ENCODE assay signal across 10 cellular contexts in the genomic region with DNA sequence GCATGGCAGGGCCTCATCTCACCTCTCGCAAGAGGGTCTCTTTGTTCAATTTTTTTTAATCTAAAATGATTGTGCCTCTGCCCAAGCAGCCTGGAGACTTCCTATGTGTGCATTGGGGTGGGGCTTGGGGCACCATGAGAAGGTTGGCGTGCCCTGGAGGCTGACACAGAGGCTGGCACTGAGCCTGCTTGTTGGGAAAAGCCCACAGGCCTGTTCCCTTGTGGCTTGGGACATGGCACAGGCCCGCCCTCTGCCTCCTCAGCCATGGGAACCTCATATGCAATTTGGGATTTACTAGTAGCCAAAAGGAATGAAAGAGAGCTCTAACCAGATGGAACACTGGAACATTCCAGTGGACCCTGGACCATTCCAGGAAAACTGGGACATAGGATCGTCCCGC. TPM values are rescaled to one million over a fixed set of nuclear protein-coding genes. Genes with fewer than 3 reads are reported as not detected.
A peak's percentile ranks its signal among the peaks of the same experiment; 100 is the strongest.
DNase-seq lines count a peak whose midpoint lies in the region; ATAC-seq and TF ChIP-seq lines count a peak whose summit lies in the region.
"Had no signal": no experiment of that assay in that cellular context is flagged by ENCODE, and none has a peak within 500 bp of the region (broad histone marks: within the 10 kb centered on the region; RNA-seq: fewer than 3 reads in every experiment).

No MANE protein-coding gene starts in this region.

- H3K27ac ChIP-seq in HCT116 (ENCODE audit: low read depth, low read length) (no peak overlapping the region), right cardiac atrium (ENCODE audit: low read length) (peak overlapping the region; percentile 75), stomach (peak overlapping the region; percentile 47 to 92 (median 88))
- H3K27ac ChIP-seq: neutrophil, SJSA1 had no signal

- no peak overlapping the region; a peak in 1 of 4 replicates for H3K4me3 ChIP-seq in HCT116 (replicated peaks in 1 of 2; ENCODE audit: low read depth in 1 of 2, low read length in 2 of 2)
- H3K4me3 ChIP-seq in right cardiac atrium (ENCODE audit: low read length): no peak overlapping the region
- peak overlapping the region in 1 of 4 donors; percentile 46 for H3K4me3 ChIP-seq in stomach

- TF ChIP-seq EP300 in stomach (IDR thresholded peaks at IDR 0.05): no peak

- H4K20me1 ChIP-seq in HCT116 (ENCODE audit: insufficient read depth): no peaks in the 10 kb centered on the region

- no peaks in the 10 kb centered on the region for H3K9me2 ChIP-seq in HCT116 (ENCODE audit: insufficient read depth)

- no peak overlapping the region for H2AFZ ChIP-seq in HCT116 (ENCODE audit: low read depth, low read length, poor library complexity, severe bottlenecking)

- H3K9me3 ChIP-seq in HCT116 (ENCODE audit: control insufficient read depth in 1 of 2, insufficient read depth in 1 of 2, low read depth in 1 of 2, low read length in 2 of 2): no peaks in the 10 kb centered on the region
- H3K9me3 ChIP-seq in right cardiac atrium (ENCODE audit: control insufficient read depth, low read length): no peaks in the 10 kb centered on the region
- no peaks in the 10 kb centered on the region for H3K9me3 ChIP-seq in stomach
- H3K9me3 ChIP-seq: neutrophil, SJSA1 had no signal

- H3K36me3 Mint-ChIP-seq in activated naive CD8-positive, alpha-beta T cell: no peaks in the 10 kb centered on the region

- RAD21 ChIA-PET in HCT116 (lab: Charles Lee; ENCODE audit: low non-redundant PET in 1 of 2, low total read pairs in 2 of 2, uncharacterized antibody in 2 of 2, unreplicated experiment in 2 of 2): no interaction called here

- POLR2A ChIA-PET in HCT116 (lab: Charles Lee): no interaction called here

- peaks cover 21 to 47% of the 10 kb centered on the region in 2 experiments for H3K4me1 ChIP-seq in HCT116 (ENCODE audit: control insufficient read depth in 1 of 2, insufficient read depth in 2 of 2, low read length in 2 of 2)
- H3K4me1 ChIP-seq in right cardiac atrium (ENCODE audit: control insufficient read depth, insufficient read depth, low read length): peaks cover 4% of the 10 kb centered on the region
- peaks cover 44 to 77% (median 65%) of the 10 kb centered on the region in 4 donors for H3K4me1 ChIP-seq in stomach

- no peak overlapping the region for H3K27ac Mint-ChIP-seq in activated naive CD8-positive, alpha-beta T cell

- peak overlapping the region; percentile 84 for H3K4me3 Mint-ChIP-seq in activated naive CD8-positive, alpha-beta T cell

- CTCF ChIA-PET in HCT116 (lab: Charles Lee): interaction anchor here (1.7 kb wide), 1 partner anchor 8 kb away, joined by 11 read pairs; a partner anchor contains a TSS

- no TSS peak for BruUV-seq in HCT116 (replicated peaks; lab: Mats Ljungman, UMichigan)

- no peak for TF ChIP-seq POLR2A in HCT116 (IDR thresholded peaks at IDR 0.05; ENCODE audit: borderline replicate concordance, extremely low read depth, insufficient read depth, insufficient read length)
- no peak for TF ChIP-seq POLR2A in stomach (IDR thresholded peaks at IDR 0.05)

- TF ChIP-seq CTCF in HCT116 (IDR thresholded peaks at IDR 0.05 in 2 of 3, conservative IDR thresholded peaks at IDR 0.05 in 1 of 3; ENCODE audit: borderline replicate concordance in 1 of 3, insufficient read depth in 1 of 3, low read depth in 2 of 3, low read length in 2 of 3) (no peak), stomach (IDR thresholded peaks at IDR 0.05) (no peak)

- H3K4me2 ChIP-seq in HCT116 (ENCODE audit: low read length): peak overlapping the region; percentile 87

- H3K36me3 ChIP-seq in HCT116 (ENCODE audit: control insufficient read depth in 1 of 2, insufficient read depth in 2 of 2, low read length in 2 of 2) (no peaks in the 10 kb centered on the region), stomach (peaks cover 0 to 17% (median 5%) of the 10 kb centered on the region in 4 donors)
- H3K36me3 ChIP-seq: neutrophil, SJSA1 had no signal

- intact Hi-C loops in HCT116 (cut with micrococcal nuclease): no loop called here
- intact Hi-C loops in right cardiac atrium (cut with DNase I): no loop called here
- intact Hi-C loops in stomach (cut with DNase I; ENCODE audit: low total_unique reads): no loop called here

- TF ChIP-seq RAD21 in HCT116 (IDR thresholded peaks at IDR 0.05; ENCODE audit: low read depth): no peak

- DNase-seq in HCT116 (ENCODE audit: low read depth, low spot score) (no peak), right cardiac atrium (peak; percentile 79 to 83 (median 81)), stomach (peak; percentile 90), GDM1 (lab: John Stamatoyannopoulos, UW) (no peak)

- no peak overlapping the region for H3K9ac ChIP-seq in HCT116 (ENCODE audit: low read length)

- no peaks in the 10 kb centered on the region for H3K27me3 Mint-ChIP-seq in activated naive CD8-positive, alpha-beta T cell

- H3K79me2 ChIP-seq in HCT116 (ENCODE audit: insufficient read depth, low read length): no peaks in the 10 kb centered on the region

- ATAC-seq in HCT116: no peak
- peak; percentile 21 to 31 for ATAC-seq in right cardiac atrium
- no peak for ATAC-seq in GM18511 (IDR thresholded peaks at IDR 0.05; ENCODE audit: unreplicated experiment)
- ATAC-seq in HG02588 (IDR thresholded peaks at IDR 0.05; ENCODE audit: unreplicated experiment): no peak
- no peak for ATAC-seq in GM18870 (IDR thresholded peaks at IDR 0.05; ENCODE audit: unreplicated experiment)

- H3K4me1 Mint-ChIP-seq in activated naive CD8-positive, alpha-beta T cell (ENCODE audit: low read depth): peaks cover 11% of the 10 kb centered on the region

- H3K27me3 ChIP-seq in HCT116 (ENCODE audit: insufficient read depth, low read length): no peaks in the 10 kb centered on the region
- no peaks in the 10 kb centered on the region for H3K27me3 ChIP-seq in right cardiac atrium (ENCODE audit: control insufficient read depth, insufficient read depth)
- no peaks in the 10 kb centered on the region for H3K27me3 ChIP-seq in stomach
- H3K27me3 ChIP-seq: SJSA1 had no signal

- 62% methylated on average over 5 of the region's 5 CpGs for WGBS in right cardiac atrium
- WGBS in stomach, 5 donors: 44 to 64% (median 59%) methylated on average over 5 of the region's 5 CpGs

- H3K9me3 Mint-ChIP-seq in activated naive CD8-positive, alpha-beta T cell (ENCODE audit: low read depth): no peaks in the 10 kb centered on the region

TF ChIP-seq in HCT116, 20 proteins besides CTCF, POLR2A, EP300 and RAD21 (continues in another document):
- TF ChIP-seq ZFX (IDR thresholded peaks at IDR 0.05) (no peak), FOSL1 (IDR thresholded peaks at IDR 0.05; ENCODE audit: low read depth) (no peak), TCF7L2 (IDR thresholded peaks at IDR 0.05; ENCODE audit: borderline replicate concordance, extremely low read depth, insufficient read depth, insufficient read length) (no peak), CBX3 (IDR thresholded peaks at IDR 0.05; ENCODE audit: low read depth) (no peak), CEBPB (IDR thresholded peaks at IDR 0.05; ENCODE audit: low read depth) (no peak), EGR1 (IDR thresholded peaks at IDR 0.05; ENCODE audit: low read depth) (no peak), JUND (IDR thresholded peaks at IDR 0.05) (no peak), ELF1 (IDR thresholded peaks at IDR 0.05; ENCODE audit: borderline replicate concordance, low read depth) (no peak), EZH2 (IDR thresholded peaks at IDR 0.05) (no peak), EZH2phosphoT487 (IDR thresholded peaks at IDR 0.05; ENCODE audit: borderline replicate concordance) (no peak), SP1 (IDR thresholded peaks at IDR 0.05; ENCODE audit: low read depth) (no peak)
- TF ChIP-seq, protein P1, sequence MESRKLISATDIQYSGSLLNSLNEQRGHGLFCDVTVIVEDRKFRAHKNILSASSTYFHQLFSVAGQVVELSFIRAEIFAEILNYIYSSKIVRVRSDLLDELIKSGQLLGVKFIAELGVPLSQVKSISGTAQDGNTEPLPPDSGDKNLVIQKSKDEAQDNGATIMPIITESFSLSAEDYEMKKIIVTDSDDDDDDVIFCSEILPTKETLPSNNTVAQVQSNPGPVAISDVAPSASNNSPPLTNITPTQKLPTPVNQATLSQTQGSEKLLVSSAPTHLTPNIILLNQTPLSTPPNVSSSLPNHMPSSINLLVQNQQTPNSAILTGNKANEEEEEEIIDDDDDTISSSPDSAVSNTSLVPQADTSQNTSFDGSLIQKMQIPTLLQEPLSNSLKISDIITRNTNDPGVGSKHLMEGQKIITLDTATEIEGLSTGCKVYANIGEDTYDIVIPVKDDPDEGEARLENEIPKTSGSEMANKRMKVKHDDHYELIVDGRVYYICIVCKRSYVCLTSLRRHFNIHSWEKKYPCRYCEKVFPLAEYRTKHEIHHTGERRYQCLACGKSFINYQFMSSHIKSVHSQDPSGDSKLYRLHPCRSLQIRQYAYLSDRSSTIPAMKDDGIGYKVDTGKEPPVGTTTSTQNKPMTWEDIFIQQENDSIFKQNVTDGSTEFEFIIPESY (IDR thresholded peaks at IDR 0.05; ENCODE audit: extremely low read depth, insufficient replicate concordance, low read length): no peak

RNA-seq across cellular contexts. Expression of a gene that starts 8.0 kb away (rescaled TPM):
- total RNA-seq in HCT116 (2021; ENCODE audit: unreplicated experiment) (17.4 TPM), right cardiac atrium (1 to 10 TPM; 2.2 to 5.7 (median 4.3) TPM), stomach (100 to 1,000 TPM in 4 of 5 donors, 10 to 100 TPM in 1; 84.8 to 704 (median 191) TPM)
- polyA plus RNA-seq in HCT116 (2012): 28.6 and 32.2 TPM in 2 replicates
- polyA plus RNA-seq in right cardiac atrium (5.2 TPM), stomach (100 to 1,000 TPM; 442 to 800 (median 537) TPM)
- total RNA-seq: SJSA1 had no signal

RNA-seq across cellular contexts. Expression of a gene that starts 11.3 kb away (rescaled TPM):
- 0.32 TPM for total RNA-seq in HCT116 (2021; ENCODE audit: unreplicated experiment)
- 0.94 and 1.4 TPM in 2 replicates for polyA plus RNA-seq in HCT116 (2012)
- 10 to 100 TPM; 25.0 to 40.9 (median 32.5) TPM for total RNA-seq in right cardiac atrium
- 35.6 TPM for polyA plus RNA-seq in right cardiac atrium
- 10 to 100 TPM in 3 of 5 donors, 1 to 10 TPM in 2; 3.1 to 40.0 (median 16.3) TPM for total RNA-seq in stomach
- 10 to 100 TPM in 2 of 3 donors, 1 to 10 TPM in 1; 4.4 to 18.6 (median 10.4) TPM for polyA plus RNA-seq in stomach
- total RNA-seq: SJSA1 had no signal

RNA-seq across cellular contexts. Expression of a gene that starts 15.1 kb away (rescaled TPM):
- total RNA-seq in HCT116 (2021; ENCODE audit: unreplicated experiment): 7.8 TPM
- polyA plus RNA-seq in HCT116 (2012): 8.7 and 12.0 TPM in 2 replicates
- total RNA-seq in right cardiac atrium: 100 to 1,000 TPM; 441 to 544 (median 499) TPM
- 289 TPM for polyA plus RNA-seq in right cardiac atrium
- 100 to 1,000 TPM in 1 of 5 donors, 10 to 100 TPM in 2, 1 to 10 TPM in 1, not detected in 1; 7.5 to 193 (median 14.8) TPM for total RNA-seq in stomach
- 10 to 100 TPM; 24.0 to 67.4 (median 60.3) TPM for polyA plus RNA-seq in stomach
- total RNA-seq: SJSA1 had no signal

RNA-seq across cellular contexts. Expression of a gene that starts 19.5 kb away (rescaled TPM):
- total RNA-seq in HCT116 (2021; ENCODE audit: unreplicated experiment) (0.71 TPM), right cardiac atrium (under 1 TPM in 1 of 4 donors, not detected in 3; 0.40 TPM), stomach (1 to 10 TPM in 1 of 5 donors, not detected in 4; 2.6 TPM)
- polyA plus RNA-seq in HCT116 (2012): 0.46 and 0.52 TPM in 2 replicates
- polyA plus RNA-seq in right cardiac atrium (0.25 TPM), stomach (under 1 TPM in 1 of 3 donors, not detected in 2; 0.55 TPM)
- total RNA-seq: SJSA1 had no signal

RNA-seq across cellular contexts. Expression of a gene that starts 31.0 kb away (rescaled TPM):
- total RNA-seq in HCT116 (2021; ENCODE audit: unreplicated experiment) (123 TPM), right cardiac atrium (10 to 100 TPM; 22.5 to 46.3 (median 31.0) TPM), stomach (100 to 1,000 TPM in 1 of 5 donors, 10 to 100 TPM in 4; 10.3 to 118 (median 19.2) TPM)
- polyA plus RNA-seq in HCT116 (2012): 416 TPM in 2 replicates
- polyA plus RNA-seq in right cardiac atrium (31.8 TPM), stomach (10 to 100 TPM; 37.9 to 81.1 (median 55.0) TPM)

Comparison
In these comparisons a context has a peak if more than half of its experiments do, and no peak if none do; other contexts are left out.
1. ATAC-seq: peak in right cardiac atrium (2 of 2); none in HCT116 (single experiment), GM18511 (single experiment), HG02588 (single experiment) and GM18870 (single experiment).
2. DNase-seq: peak in right cardiac atrium (3 of 3) and stomach (single experiment); none in HCT116 (single experiment) and GDM1 (single experiment).